ENCODE assay signal across 1 cellular context in genomic region chr14:93302688-93303581, GRCh38.
TF ChIP-seq lines count a peak whose summit lies in the region.

No MANE protein-coding gene starts in this region.

TF ChIP-seq in GM23338, 12 proteins besides CTCF, POLR2A, EP300 and RAD21 (continued from another document):
- no peak for TF ChIP-seq ZNF462 (CRISPR knock-in tag; IDR thresholded peaks at IDR 0.05)
